27 cellular contexts compared by ENCODE assay signal in the genomic region with DNA sequence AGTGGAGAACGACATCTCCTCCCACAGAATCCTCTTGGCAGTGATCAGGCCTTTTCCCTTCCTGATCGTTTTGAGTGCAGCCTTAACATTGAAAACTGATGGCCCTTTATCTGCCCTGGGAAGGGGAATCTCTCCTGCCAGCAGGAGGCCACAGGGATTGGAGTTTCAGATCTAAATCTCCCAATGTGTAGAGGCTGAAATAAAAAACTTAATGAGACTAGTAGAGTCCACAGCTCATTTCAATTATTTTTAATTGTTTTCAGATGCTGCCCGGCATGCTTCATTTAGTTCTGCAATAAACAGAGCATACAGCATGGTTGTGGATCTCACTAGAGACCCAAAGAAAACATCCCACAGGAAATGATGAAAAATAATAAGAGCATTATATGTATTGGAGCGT.
DNase-seq lines count a peak whose midpoint lies in the region; ATAC-seq and TF ChIP-seq lines count a peak whose summit lies in the region.
"Had no signal": no experiment of that assay in that cellular context is flagged by ENCODE, and none has a peak within 500 bp of the region (broad histone marks: within the 10 kb centered on the region; RNA-seq: fewer than 3 reads in every experiment).

No MANE protein-coding gene starts in this region.

- H2AFZ ChIP-seq in osteoblast (ENCODE audit: low read length) = no peak overlapping the region

- H3K4me3 ChIP-seq in adipocyte (ENCODE audit: low read length) (no peak overlapping the region), osteoblast (ENCODE audit: insufficient read depth, low read length) (no peak overlapping the region)
- H3K4me3 ChIP-seq: gastrocnemius medialis, psoas muscle, SJCRH30, upper lobe of left lung had no signal

- H3K9ac ChIP-seq in adipocyte (ENCODE audit: low read length) = no peak overlapping the region

- no peaks in the 10 kb centered on the region for H3K4me1 ChIP-seq in adipocyte (ENCODE audit: control insufficient read depth, insufficient read depth, low read length)
- H3K4me1 ChIP-seq in osteoblast (ENCODE audit: insufficient read depth, low read length) = no peaks in the 10 kb centered on the region
- H3K4me1 ChIP-seq: gastrocnemius medialis, psoas muscle, SJCRH30, upper lobe of left lung had no signal

- H3K79me2 ChIP-seq in osteoblast (ENCODE audit: insufficient read depth, low read length) = no peaks in the 10 kb centered on the region

- DNase-seq in Ammon's horn (ENCODE audit: low spot score) = peak; percentile 23
- DNase-seq in HS-5 (ENCODE audit: low read depth) = peak; percentile 16
- peak; percentile 87 for DNase-seq in adipocyte (ENCODE audit: low read depth)
- DNase-seq in mesothelial cell of epicardium (ENCODE audit: low spot score in 2 of 2, unreplicated experiment in 2 of 2) = no peak
- DNase-seq in activated CD8-positive, alpha-beta memory T cell treated with anti-CD3 and anti-CD28 coated beads for 24 hours = no peak
- no peak for DNase-seq in osteoblast (ENCODE audit: insufficient read length, low spot score, missing footprints)
- no peak for DNase-seq in RKO (ENCODE audit: low spot score)
- DNase-seq: activated CD4-positive, alpha-beta T cell treated with anti-CD3 and anti-CD28 coated beads for 36 hours; activated naive CD4-positive, alpha-beta T cell treated with Interleukin-2 at 50 U/mL for 16 hours; activated T-cell treated with anti-CD3 and anti-CD28 coated beads, Interleukin-2, amount 50 U/mL, for 4 hours; Calu3; effector CD8-positive, alpha-beta T cell; EL; gastrocnemius medialis; H9; hypothalamus; islet precursor cell; Karpas-422; MV-4-11; NCI-H1930; psoas muscle; SJCRH30; T-helper 2 cell; upper lobe of left lung had no signal

- H3K4me2 ChIP-seq in osteoblast (ENCODE audit: insufficient read depth, low read length) = no peak overlapping the region

- H3K9me3 ChIP-seq in adipocyte (ENCODE audit: control insufficient read depth, low read length) = no peaks in the 10 kb centered on the region
- no peaks in the 10 kb centered on the region for H3K9me3 ChIP-seq in osteoblast (ENCODE audit: low read depth, low read length)
- H3K9me3 ChIP-seq: gastrocnemius medialis, psoas muscle, SJCRH30, upper lobe of left lung had no signal

- H3K4me3 Mint-ChIP-seq in mesothelial cell of epicardium = no peak overlapping the region
- H3K4me3 Mint-ChIP-seq: activated CD4-positive, alpha-beta T cell treated with anti-CD3 and anti-CD28 coated beads for 36 hours; activated T-cell treated with anti-CD3 and anti-CD28 coated beads, Interleukin-2, amount 50 U/mL, for 4 hours; H9 had no signal

- ATAC-seq in HG03196 (IDR thresholded peaks at IDR 0.05; ENCODE audit: unreplicated experiment) = no peak
- ATAC-seq: activated CD4-positive, alpha-beta T cell treated with anti-CD3 and anti-CD28 coated beads for 36 hours; activated T-cell treated with anti-CD3 and anti-CD28 coated beads, Interleukin-2, amount 50 U/mL, for 4 hours; gastrocnemius medialis; Panc1; psoas muscle had no signal

- peak overlapping the region; percentile 68 for H3K27ac Mint-ChIP-seq in mesothelial cell of epicardium
- H3K27ac Mint-ChIP-seq: activated CD4-positive, alpha-beta T cell treated with anti-CD3 and anti-CD28 coated beads for 36 hours; H9 had no signal

- peaks cover 19% of the 10 kb centered on the region for H3K4me1 Mint-ChIP-seq in mesothelial cell of epicardium
- H3K4me1 Mint-ChIP-seq: H9 had no signal

- H3K27me3 Mint-ChIP-seq in mesothelial cell of epicardium (ENCODE audit: low read depth) = no peaks in the 10 kb centered on the region
- H3K27me3 Mint-ChIP-seq: activated CD4-positive, alpha-beta T cell treated with anti-CD3 and anti-CD28 coated beads for 36 hours had no signal

- H3K36me3 ChIP-seq in adipocyte (ENCODE audit: control insufficient read depth, insufficient read depth, low read length, severe bottlenecking) (no peaks in the 10 kb centered on the region), osteoblast (ENCODE audit: insufficient read depth, low read length) (no peaks in the 10 kb centered on the region)
- H3K36me3 ChIP-seq: gastrocnemius medialis, SJCRH30, upper lobe of left lung had no signal

- H3K9me3 Mint-ChIP-seq in mesothelial cell of epicardium = peaks cover 4% of the 10 kb centered on the region
- H3K9me3 Mint-ChIP-seq: activated T-cell treated with anti-CD3 and anti-CD28 coated beads, Interleukin-2, amount 50 U/mL, for 4 hours had no signal

- no peak overlapping the region for H3K27ac ChIP-seq in osteoblast (ENCODE audit: low read depth, low read length)
- H3K27ac ChIP-seq: C4-2B, gastrocnemius medialis, psoas muscle, SJCRH30, upper lobe of left lung had no signal

- H3K27me3 ChIP-seq in adipocyte (replicated peaks; ENCODE audit: control insufficient read depth, insufficient read depth, low read length) (no peaks in the 10 kb centered on the region), osteoblast (ENCODE audit: insufficient read depth, low read length) (no peaks in the 10 kb centered on the region)
- H3K27me3 ChIP-seq: gastrocnemius medialis, SJCRH30, upper lobe of left lung had no signal

- H4K20me1 ChIP-seq in osteoblast (ENCODE audit: insufficient read depth, low read length) = no peaks in the 10 kb centered on the region

- no peaks in the 10 kb centered on the region for H3K36me3 Mint-ChIP-seq in mesothelial cell of epicardium

- TF ChIP-seq CTCF in mesothelial cell of epicardium (IDR thresholded peaks at IDR 0.05; ENCODE audit: unreplicated experiment) (no peak), osteoblast (IDR thresholded peaks at IDR 0.05; ENCODE audit: extremely low read depth, low read depth, low read length) (no peak)

Comparison
In these comparisons a context has a peak if more than half of its experiments do, and no peak if none do; other contexts are left out.
1. DNase-seq: peak in Ammon's horn (single experiment), HS-5 (single experiment) and adipocyte (single experiment); none in mesothelial cell of epicardium (0 of 2), activated CD8-positive, alpha-beta memory T cell treated with anti-CD3 and anti-CD28 coated beads for 24 hours (single experiment), osteoblast (single experiment) and RKO (single experiment).